In genomic region chr1:38817267-38817957, GRCh38 we compare ENCODE assay signal across 12 cellular contexts. TPM values are rescaled to one million over a fixed set of nuclear protein-coding genes. Genes with fewer than 3 reads are reported as not detected.
DNase-seq lines count a peak whose midpoint lies in the region; ATAC-seq, FAIRE-seq and TF ChIP-seq lines count a peak whose summit lies in the region.
"Had no signal": no experiment of that assay in that cellular context is flagged by ENCODE, and none has a peak within 500 bp of the region (broad histone marks: within the 10 kb centered on the region; RNA-seq: fewer than 3 reads in every experiment).

No MANE protein-coding gene starts in this region.

- H3K27me3 Mint-ChIP-seq in immature natural killer cell (ENCODE audit: low read depth in 3 of 3), result peaks cover 9 to 40% (median 19%) of the 10 kb centered on the region in 3 donors

- no peak for TF ChIP-seq POLR2A in GM12878 (IDR thresholded peaks at IDR 0.05; ENCODE audit: low read depth, low read length)

- no peak overlapping the region for H3K27ac Mint-ChIP-seq in immature natural killer cell

- peaks cover 0 to 10% of the 10 kb centered on the region in 2 donors for H3K4me1 Mint-ChIP-seq in immature natural killer cell

- RAD21 ChIA-PET in GM12878 (lab: Charles Lee; ENCODE audit: unreplicated experiment), result interaction anchor here (1.3 to 1.6 kb wide), 2 partner anchors 40 to 791 kb away, joined by 3 to 5 read pairs; no protein-coding TSS in a partner anchor

- H3K79me2 ChIP-seq in GM12878 (ENCODE audit: control insufficient read depth, insufficient read depth, low read length) (no peaks in the 10 kb centered on the region), smooth muscle cell (ENCODE audit: low read depth) (no peaks in the 10 kb centered on the region)

- no peak for DNase-seq in GM12878 (ENCODE audit: low read depth, low spot score)
- DNase-seq in immature natural killer cell, result no peak
- no peak for DNase-seq in smooth muscle cell (lab: John Stamatoyannopoulos, UW; ENCODE audit: unreplicated experiment)
- no peak for DNase-seq in stimulated activated naive CD4-positive, alpha-beta T cell (lab: John Stamatoyannopoulos, UW)
- DNase-seq in activated naive CD4-positive, alpha-beta T cell (lab: John Stamatoyannopoulos, UW), result no peak
- no peak for DNase-seq in cortex of kidney (lab: John Stamatoyannopoulos, UW)
- DNase-seq: HCEC 1CT, RPMI8226 had no signal

- H3K4me3 ChIP-seq in HEK293 (ENCODE audit: low read depth, low read length) (no peak overlapping the region), GM12878 (no peak overlapping the region), smooth muscle cell (peak overlapping the region; percentile 49)

- no peak for TF ChIP-seq EP300 in GM12878 (IDR thresholded peaks at IDR 0.05; ENCODE audit: borderline replicate concordance in 1 of 2, control insufficient read depth in 1 of 2, low read depth in 2 of 2, low read length in 2 of 2)

- no peaks in the 10 kb centered on the region for H3K27me3 ChIP-seq in GM12878 (replicated peaks in 1 of 2; ENCODE audit: control insufficient read depth in 2 of 2, insufficient read depth in 2 of 2, low read length in 1 of 2)
- peaks cover 61% of the 10 kb centered on the region for H3K27me3 ChIP-seq in smooth muscle cell (ENCODE audit: low read depth)

- H3K36me3 ChIP-seq in HEK293 (ENCODE audit: control insufficient read depth in 2 of 2, insufficient read depth in 1 of 2, low read length in 2 of 2) (no peaks in the 10 kb centered on the region), GM12878 (ENCODE audit: control insufficient read depth in 2 of 2, insufficient read depth in 2 of 2, low read length in 1 of 2) (no peaks in the 10 kb centered on the region), smooth muscle cell (ENCODE audit: low read depth) (no peaks in the 10 kb centered on the region)
- H3K36me3 ChIP-seq: right atrium auricular region had no signal

- H2AFZ ChIP-seq in GM12878 (ENCODE audit: control insufficient read depth, low read depth, low read length), result no peak overlapping the region
- H2AFZ ChIP-seq in smooth muscle cell (ENCODE audit: low read depth), result no peak overlapping the region

- no peak overlapping the region for H3K9ac ChIP-seq in GM12878 (ENCODE audit: control insufficient read depth, insufficient read depth, low read length)
- no peak overlapping the region for H3K9ac ChIP-seq in smooth muscle cell (ENCODE audit: low read depth)

- H3K4me2 ChIP-seq in GM12878 (ENCODE audit: control insufficient read depth, insufficient read depth) (peak overlapping the region; percentile 67; the same call in 1 of the 2 replicates), smooth muscle cell (peak overlapping the region; percentile 85)

- no peak for TF ChIP-seq RAD21 in GM12878 (IDR thresholded peaks at IDR 0.05; ENCODE audit: insufficient read depth, low read depth, low read length)

- ATAC-seq in GM12878 (no peak), GM18498 (IDR thresholded peaks at IDR 0.05; ENCODE audit: unreplicated experiment) (no peak)

- no peak for TF ChIP-seq CTCF in HEK293 (tag by site-specific recombination; IDR thresholded peaks at IDR 0.05)
- TF ChIP-seq CTCF in GM12878 (IDR thresholded peaks at IDR 0.05 in 2 of 3, conservative IDR thresholded peaks at IDR 0.05 in 1 of 3; ENCODE audit: control insufficient read depth in 2 of 3, extremely low read depth in 1 of 3, insufficient read depth in 1 of 3, low read depth in 3 of 3, low read length in 3 of 3), result no peak
- no peak for TF ChIP-seq CTCF in smooth muscle cell (IDR thresholded peaks at IDR 0.05; ENCODE audit: borderline replicate concordance, insufficient read depth, poor library complexity, severe bottlenecking)

- SMC1A ChIA-PET in GM12878 (lab: Charles Lee; ENCODE audit: uncharacterized antibody, unreplicated experiment), result no interaction called here

- WGBS in GM12878 (ENCODE audit: insufficient coverage, insufficient replicate concordance, low lambda C conversion rate, missing lambda C conversion rate), result 87% methylated on average over 16 of the region's 18 CpGs
- 86% methylated on average over 18 of the region's 18 CpGs for WGBS in smooth muscle cell (ENCODE audit: low lambda C conversion rate)

- no peak overlapping the region; the same call in 1 of the 2 replicates for H3K27ac ChIP-seq in HEK293 (ENCODE audit: extremely low read depth, low read depth, low read length)
- no peak overlapping the region for H3K27ac ChIP-seq in GM12878 (ENCODE audit: control insufficient read depth, insufficient read depth)
- H3K27ac ChIP-seq in smooth muscle cell (ENCODE audit: low read depth), result no peak overlapping the region
- H3K27ac ChIP-seq: right atrium auricular region had no signal

- in situ Hi-C loops in GM12878 (cut with MboI), result loop anchor here (5.0 kb wide), 1 partner anchor 790 kb away; no protein-coding TSS in a partner anchor

- CTCF ChIA-PET in HEK293 (lab: Yijun Ruan, JAX) (interaction anchor here (0.6 to 2.3 kb wide), 3 partner anchors 15 to 717 kb away, joined by 3 to 7 read pairs (median 4); no protein-coding TSS in a partner anchor), GM12878 (lab: Yijun Ruan, JAX) (interaction anchor here (0.6 to 4.7 kb wide), 2 partner anchors 16 to 413 kb away, joined by 3 to 33 read pairs; no protein-coding TSS in a partner anchor)

- H3F3A ChIP-seq in smooth muscle cell (ENCODE audit: low read depth), result no peaks in the 10 kb centered on the region

- H3K9me3 ChIP-seq in HEK293 (ENCODE audit: control insufficient read depth, insufficient read depth, low read depth, low read length) (no peaks in the 10 kb centered on the region), GM12878 (replicated peaks; ENCODE audit: control insufficient read depth, insufficient read depth, low read length) (no peaks in the 10 kb centered on the region; the same call in 1 of the 3 replicates), smooth muscle cell (replicated peaks; ENCODE audit: low read depth) (no peaks in the 10 kb centered on the region)
- H3K9me3 ChIP-seq: Caco-2 had no signal

- POLR2A ChIA-PET in HEK293 (lab: Yijun Ruan, JAX) (no interaction called here), GM12878 (lab: Charles Lee) (no interaction called here)

- no TSS peak for BruUV-seq in GM12878 (replicated peaks; lab: Mats Ljungman, UMichigan)

- FAIRE-seq in GM12878 (lab: Jason Lieb, UNC), result no peak

- H3K4me3 Mint-ChIP-seq in immature natural killer cell, result peak overlapping the region in 4 of 5 donors; percentile 25 to 45 (median 33)

- H4K20me1 ChIP-seq in GM12878 (ENCODE audit: control insufficient read depth, insufficient read depth), result no peaks in the 10 kb centered on the region
- H4K20me1 ChIP-seq in smooth muscle cell (ENCODE audit: low read depth), result no peaks in the 10 kb centered on the region

- H3K4me1 ChIP-seq in HEK293 (ENCODE audit: control insufficient read depth, insufficient read depth, low read length), result no peaks in the 10 kb centered on the region
- H3K4me1 ChIP-seq in GM12878 (ENCODE audit: control insufficient read depth, insufficient read depth, low read length), result peaks cover 11% of the 10 kb centered on the region
- H3K4me1 ChIP-seq in smooth muscle cell (ENCODE audit: low read depth), result no peaks in the 10 kb centered on the region
- H3K4me1 ChIP-seq: Caco-2 had no signal

- intact Hi-C loops in GM12878 (cut with micrococcal nuclease; ENCODE audit: unreplicated experiment), result loop anchor here (5.0 kb wide), 2 partner anchors 210 to 775 kb away; no protein-coding TSS in a partner anchor

- peaks cover 0 to 3% (median 0%) of the 10 kb centered on the region in 6 donors for H3K9me3 Mint-ChIP-seq in immature natural killer cell

- H3K36me3 Mint-ChIP-seq in immature natural killer cell, result peaks cover 0 to 3% (median 0%) of the 10 kb centered on the region in 3 donors

RNA-seq across cellular contexts. Expression of gene RRAGC, which starts 42.2 kb away (rescaled TPM):
- 21.3 and 21.7 TPM in 2 replicates for total RNA-seq in GM12878 (2013; cell fraction: nucleolus; rRNA removed)
- total RNA-seq in GM12878 (2014; rRNA removed) (5.5 and 7.5 TPM in 2 replicates), GM12878 (2014; rRNA removed; fragmentation: Illumina TruSeq; extraction: Trizol) (12.4 and 12.6 TPM in 2 replicates), GM12878 (2021) (17.3 and 18.2 TPM in 2 replicates), smooth muscle cell (13.2 and 16.6 TPM in 2 replicates)
- polyA plus RNA-seq in GM12878 (2011; ENCODE audit: low read depth), result 12.3 TPM
- polyA plus RNA-seq in GM12878 (2011; rRNA removed) (18.7 and 23.9 TPM in 2 replicates), GM12878 (2014; fragmentation: Illumina TruSeq; extraction: Trizol) (17.9 and 23.1 TPM in 2 replicates), GM12878 (2014; fragmentation: Nextera tagmentation; extraction: Ambion mirVana) (10 to 100 TPM; 16.8 to 22.1 TPM), GM12878 (2014; rRNA removed) (8.6 and 11.7 TPM in 2 replicates), GM12878 (2016; fragmentation: Nextera tagmentation; extraction: Ambion mirVana) (10 to 100 TPM; 11.8 to 13.3 TPM), immature natural killer cell (10 to 100 TPM in 1 of 3 donors, 1 to 10 TPM in 2; 6.3 to 10.3 (median 7.8) TPM), smooth muscle cell (12.0 and 13.3 TPM in 2 replicates)
- polyA plus RNA-seq in GM12878 (2011; cell fraction: cytosol; rRNA removed), result 6.4 and 11.4 TPM in 2 replicates
- polyA plus RNA-seq in GM12878 (2011; cell fraction: nucleus; rRNA removed), result 6.3 and 6.6 TPM in 2 replicates
- polyA plus RNA-seq in GM12878 (2012), result 16.4 and 20.2 TPM in 2 replicates
- polyA minus RNA-seq in GM12878 (2011; rRNA and poly(A)+ RNA removed), result 8.1 and 14.2 TPM in 2 replicates
- polyA minus RNA-seq in GM12878 (2011; cell fraction: cytosol; rRNA and poly(A)+ RNA removed), result 4.5 and 4.8 TPM in 2 replicates
- polyA minus RNA-seq in GM12878 (2011; cell fraction: nucleus; rRNA and poly(A)+ RNA removed), result 3.6 and 5.5 TPM in 2 replicates

RNA-seq across cellular contexts. Expression of gene MYCBP, which starts 55.7 kb away (rescaled TPM):
- 3.3 and 3.4 TPM in 2 replicates for total RNA-seq in GM12878 (2013; cell fraction: nucleolus; rRNA removed)
- total RNA-seq in GM12878 (2014; rRNA removed) (26.1 and 30.1 TPM in 2 replicates), GM12878 (2014; rRNA removed; fragmentation: Illumina TruSeq; extraction: Trizol) (33.8 and 35.8 TPM in 2 replicates), GM12878 (2021) (45.2 and 49.9 TPM in 2 replicates), smooth muscle cell (17.1 and 33.7 TPM in 2 replicates)
- 15.7 TPM for polyA plus RNA-seq in GM12878 (2011; ENCODE audit: low read depth)
- polyA plus RNA-seq in GM12878 (2011; rRNA removed) (31.7 and 54.6 TPM in 2 replicates), GM12878 (2014; fragmentation: Illumina TruSeq; extraction: Trizol) (40.9 and 45.5 TPM in 2 replicates), GM12878 (2014; fragmentation: Nextera tagmentation; extraction: Ambion mirVana) (100 to 1,000 TPM; 124 to 152 TPM), GM12878 (2014; rRNA removed) (20.9 and 29.2 TPM in 2 replicates), GM12878 (2016; fragmentation: Nextera tagmentation; extraction: Ambion mirVana) (100 to 1,000 TPM; 196 to 210 TPM), immature natural killer cell (10 to 100 TPM; 39.3 to 58.0 (median 47.3) TPM), smooth muscle cell (34.0 and 44.0 TPM in 2 replicates)
- polyA plus RNA-seq in GM12878 (2011; cell fraction: cytosol; rRNA removed), result 15.6 and 18.2 TPM in 2 replicates
- polyA plus RNA-seq in GM12878 (2011; cell fraction: nucleus; rRNA removed), result 8.6 and 9.2 TPM in 2 replicates
- 18.7 and 20.7 TPM in 2 replicates for polyA plus RNA-seq in GM12878 (2012)
- polyA minus RNA-seq in GM12878 (2011; rRNA and poly(A)+ RNA removed), result 15.0 and 18.2 TPM in 2 replicates
- polyA minus RNA-seq in GM12878 (2011; cell fraction: cytosol; rRNA and poly(A)+ RNA removed), result 6.8 and 7.2 TPM in 2 replicates
- 1.5 and 2.6 TPM in 2 replicates for polyA minus RNA-seq in GM12878 (2011; cell fraction: nucleus; rRNA and poly(A)+ RNA removed)
